ENCODE assay signal across 21 cellular contexts in genomic region chrX:38183577-38183976, GRCh38. TPM values are rescaled to one million over a fixed set of nuclear protein-coding genes. Genes with fewer than 3 reads are reported as not detected.
"Had no signal": no experiment of that assay in that cellular context is flagged by ENCODE, and none has a peak within 500 bp of the region (broad histone marks: within the 10 kb centered on the region; RNA-seq: fewer than 3 reads in every experiment).

No MANE protein-coding gene starts in this region.

- H3K4me1 ChIP-seq: ascending aorta had no signal

- H3K36me3 ChIP-seq: ascending aorta, esophagus muscularis mucosa, heart right ventricle, ovary, WERI-Rb-1 had no signal

- H3K4me3 ChIP-seq: ascending aorta, esophagus muscularis mucosa, heart right ventricle, ovary, smooth muscle cell had no signal

- FAIRE-seq: endothelial cell of umbilical vein had no signal

- H3K27ac Mint-ChIP-seq: activated naive CD4-positive, alpha-beta T cell treated with anti-CD3 and anti-CD28 coated beads, Interleukin-2, amount 10 ng/mL, durations not matched to agents 7 days and 5 days; naive thymus-derived CD4-positive, alpha-beta T cell; stimulated activated memory B cell treated with anti-CD40 and anti-IgM and Interleukin-4, amounts not matched to agents 10 μg/mL and 1 μg/mL and 100 μg/mL, for 72 hours; T-helper 17 cell had no signal

- ATAC-seq: heart right ventricle; naive thymus-derived CD4-positive, alpha-beta T cell; sciatic nerve; stimulated activated memory B cell treated with anti-CD40 and anti-IgM and Interleukin-4, amounts not matched to agents 10 μg/mL and 1 μg/mL and 100 μg/mL, for 72 hours; T-helper 17 cell had no signal

- H3K27ac ChIP-seq: ascending aorta, esophagus muscularis mucosa, heart right ventricle, ovary, WERI-Rb-1 had no signal

- H3K9me3 ChIP-seq: esophagus muscularis mucosa, ovary had no signal

- H3K36me3 Mint-ChIP-seq: activated naive CD4-positive, alpha-beta T cell treated with anti-CD3 and anti-CD28 coated beads, Interleukin-2, amount 10 ng/mL, durations not matched to agents 7 days and 5 days; naive thymus-derived CD4-positive, alpha-beta T cell; stimulated activated memory B cell treated with anti-CD40 and anti-IgM and Interleukin-4, amounts not matched to agents 10 μg/mL and 1 μg/mL and 100 μg/mL, for 72 hours had no signal

- H3K4me1 Mint-ChIP-seq: activated naive CD4-positive, alpha-beta T cell treated with anti-CD3 and anti-CD28 coated beads, Interleukin-2, amount 10 ng/mL, durations not matched to agents 7 days and 5 days; naive thymus-derived CD4-positive, alpha-beta T cell; stimulated activated memory B cell treated with anti-CD40 and anti-IgM and Interleukin-4, amounts not matched to agents 10 μg/mL and 1 μg/mL and 100 μg/mL, for 72 hours; T-helper 17 cell had no signal

- H3K9me3 Mint-ChIP-seq: activated naive CD4-positive, alpha-beta T cell treated with anti-CD3 and anti-CD28 coated beads, Interleukin-2, amount 10 ng/mL, durations not matched to agents 7 days and 5 days; stimulated activated memory B cell treated with anti-CD40 and anti-IgM and Interleukin-4, amounts not matched to agents 10 μg/mL and 1 μg/mL and 100 μg/mL, for 72 hours had no signal

- DNase-seq: activated CD4-positive, alpha-beta T cell treated with anti-CD3 and anti-CD28 coated beads for 1 hour; activated CD8-positive, alpha-beta memory T cell treated with anti-CD3 and anti-CD28 coated beads for 24 hours; activated CD8-positive, alpha-beta memory T cell treated with anti-CD3 and anti-CD28 coated beads, Interleukin-2, amount 50 U/mL, for 48 hours; activated effector memory CD4-positive, alpha-beta T cell treated with Interleukin-2 at 50 U/mL for 16 hours; activated naive CD4-positive, alpha-beta T cell treated with anti-CD3 and anti-CD28 coated beads, Interleukin-2, amount 10 ng/mL, durations not matched to agents 7 days and 5 days; activated T-cell treated with anti-CD3 and anti-CD28 coated beads, Interleukin-2, amount 50 U/mL, for 48 hours; effector CD4-positive, alpha-beta T cell; heart right ventricle; kidney glomerular epithelial cell; mesenchymal stem cell; naive thymus-derived CD4-positive, alpha-beta T cell; ovary; stimulated activated CD4-positive, alpha-beta T cell treated with anti-CD3 and anti-CD28 coated beads, Interleukin-4, amount 100 ng/mL, for 4 hours; T-helper 17 cell; WERI-Rb-1 had no signal

- H3K27me3 Mint-ChIP-seq: activated naive CD4-positive, alpha-beta T cell treated with anti-CD3 and anti-CD28 coated beads, Interleukin-2, amount 10 ng/mL, durations not matched to agents 7 days and 5 days; stimulated activated memory B cell treated with anti-CD40 and anti-IgM and Interleukin-4, amounts not matched to agents 10 μg/mL and 1 μg/mL and 100 μg/mL, for 72 hours had no signal

- H3K27me3 ChIP-seq: ascending aorta, ovary had no signal

- H3K4me3 Mint-ChIP-seq: activated naive CD4-positive, alpha-beta T cell treated with anti-CD3 and anti-CD28 coated beads, Interleukin-2, amount 10 ng/mL, durations not matched to agents 7 days and 5 days; naive thymus-derived CD4-positive, alpha-beta T cell; stimulated activated memory B cell treated with anti-CD40 and anti-IgM and Interleukin-4, amounts not matched to agents 10 μg/mL and 1 μg/mL and 100 μg/mL, for 72 hours; T-helper 17 cell had no signal

RNA-seq across cellular contexts. Expression of gene SRPX, which starts 37.1 kb away (rescaled TPM):
- total RNA-seq: naive thymus-derived CD4-positive, alpha-beta T cell had no signal
- polyA plus RNA-seq: naive thymus-derived CD4-positive, alpha-beta T cell had no signal
